3 cellular contexts compared by ENCODE assay signal in the genomic region with DNA sequence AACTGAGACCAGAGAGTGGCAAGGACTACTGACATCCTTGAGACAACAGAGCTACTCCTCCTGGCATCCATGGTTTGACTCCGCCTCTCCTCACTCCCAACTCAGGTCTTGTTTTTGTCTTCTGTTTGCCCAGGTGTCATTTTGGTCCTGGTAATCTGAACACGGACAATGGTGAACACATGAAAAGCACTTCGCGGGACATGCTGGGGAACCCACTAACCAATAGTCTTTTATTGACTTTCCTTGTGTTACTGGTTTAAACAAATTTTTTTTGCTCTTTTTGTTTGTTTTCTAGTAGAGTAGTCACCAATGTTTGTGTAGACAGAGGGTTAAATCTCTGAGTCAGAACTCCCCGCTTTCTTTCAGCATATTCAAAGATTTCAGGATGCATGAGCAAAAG.
TF ChIP-seq lines count a peak whose summit lies in the region.

No MANE protein-coding gene starts in this region.

TF ChIP-seq in IMR-90, 13 proteins besides CTCF, POLR2A, EP300 and RAD21:
- TF ChIP-seq MAZ (IDR thresholded peaks at IDR 0.05; ENCODE audit: borderline replicate concordance, low read depth, low read length) (no peak), MXI1 (IDR thresholded peaks at IDR 0.05; ENCODE audit: borderline replicate concordance, low read depth, low read length) (no peak), FOS (IDR thresholded peaks at IDR 0.05; ENCODE audit: low read depth, low read length) (no peak), RCOR1 (IDR thresholded peaks at IDR 0.05; ENCODE audit: insufficient replicate concordance, low read length) (no peak), CEBPB (IDR thresholded peaks at IDR 0.05; ENCODE audit: low read depth, low read length) (no peak), NFE2L2 (IDR thresholded peaks at IDR 0.05; ENCODE audit: low read depth, low read length) (no peak), BHLHE40 (IDR thresholded peaks at IDR 0.05; ENCODE audit: low read depth, low read length) (no peak), CHD1 (IDR thresholded peaks at IDR 0.05; ENCODE audit: low read depth, low read length) (no peak), SMC3 (IDR thresholded peaks at IDR 0.05; ENCODE audit: low read depth, low read length) (no peak), MAFK (IDR thresholded peaks at IDR 0.05; ENCODE audit: low read depth, low read length) (no peak), RFX5 (IDR thresholded peaks at IDR 0.05; ENCODE audit: low read depth, low read length) (no peak)
- TF ChIP-seq, protein P1, sequence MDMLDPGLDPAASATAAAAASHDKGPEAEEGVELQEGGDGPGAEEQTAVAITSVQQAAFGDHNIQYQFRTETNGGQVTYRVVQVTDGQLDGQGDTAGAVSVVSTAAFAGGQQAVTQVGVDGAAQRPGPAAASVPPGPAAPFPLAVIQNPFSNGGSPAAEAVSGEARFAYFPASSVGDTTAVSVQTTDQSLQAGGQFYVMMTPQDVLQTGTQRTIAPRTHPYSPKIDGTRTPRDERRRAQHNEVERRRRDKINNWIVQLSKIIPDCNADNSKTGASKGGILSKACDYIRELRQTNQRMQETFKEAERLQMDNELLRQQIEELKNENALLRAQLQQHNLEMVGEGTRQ (IDR thresholded peaks at IDR 0.05; ENCODE audit: low read depth, low read length): no peak
- TF ChIP-seq, protein P2, sequence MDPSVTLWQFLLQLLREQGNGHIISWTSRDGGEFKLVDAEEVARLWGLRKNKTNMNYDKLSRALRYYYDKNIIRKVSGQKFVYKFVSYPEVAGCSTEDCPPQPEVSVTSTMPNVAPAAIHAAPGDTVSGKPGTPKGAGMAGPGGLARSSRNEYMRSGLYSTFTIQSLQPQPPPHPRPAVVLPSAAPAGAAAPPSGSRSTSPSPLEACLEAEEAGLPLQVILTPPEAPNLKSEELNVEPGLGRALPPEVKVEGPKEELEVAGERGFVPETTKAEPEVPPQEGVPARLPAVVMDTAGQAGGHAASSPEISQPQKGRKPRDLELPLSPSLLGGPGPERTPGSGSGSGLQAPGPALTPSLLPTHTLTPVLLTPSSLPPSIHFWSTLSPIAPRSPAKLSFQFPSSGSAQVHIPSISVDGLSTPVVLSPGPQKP (IDR thresholded peaks at IDR 0.05; ENCODE audit: borderline replicate concordance, low read depth, low read length): no peak

TF ChIP-seq in SK-N-SH treated with all-trans-retinoic acid at 6 μM for 48 hours, 23 proteins besides CTCF, POLR2A, EP300 and RAD21:
- TF ChIP-seq ZNF565 (CRISPR knock-in tag; conservative IDR thresholded peaks at IDR 0.05; ENCODE audit: low read depth): no peak
- TF ChIP-seq, protein P3, sequence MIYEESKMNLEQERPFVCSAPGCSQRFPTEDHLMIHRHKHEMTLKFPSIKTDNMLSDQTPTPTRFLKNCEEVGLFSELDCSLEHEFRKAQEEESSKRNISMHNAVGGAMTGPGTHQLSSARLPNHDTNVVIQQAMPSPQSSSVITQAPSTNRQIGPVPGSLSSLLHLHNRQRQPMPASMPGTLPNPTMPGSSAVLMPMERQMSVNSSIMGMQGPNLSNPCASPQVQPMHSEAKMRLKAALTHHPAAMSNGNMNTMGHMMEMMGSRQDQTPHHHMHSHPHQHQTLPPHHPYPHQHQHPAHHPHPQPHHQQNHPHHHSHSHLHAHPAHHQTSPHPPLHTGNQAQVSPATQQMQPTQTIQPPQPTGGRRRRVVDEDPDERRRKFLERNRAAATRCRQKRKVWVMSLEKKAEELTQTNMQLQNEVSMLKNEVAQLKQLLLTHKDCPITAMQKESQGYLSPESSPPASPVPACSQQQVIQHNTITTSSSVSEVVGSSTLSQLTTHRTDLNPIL (CRISPR knock-in tag; IDR thresholded peaks at IDR 0.05; ENCODE audit: low read depth): no peak

TF ChIP-seq in HEK293T, 16 proteins besides CTCF, POLR2A, EP300 and RAD21:
- TF ChIP-seq BHLHE40 (IDR thresholded peaks at IDR 0.05; ENCODE audit: borderline replicate concordance) (no peak), ZNF384 (IDR thresholded peaks at IDR 0.05) (no peak), ARNT (IDR thresholded peaks at IDR 0.05) (no peak), CTBP1 (IDR thresholded peaks at IDR 0.05; ENCODE audit: borderline replicate concordance) (no peak), L3MBTL2 (conservative IDR thresholded peaks at IDR 0.05) (no peak), FOXM1 (IDR thresholded peaks at IDR 0.05; ENCODE audit: borderline replicate concordance) (no peak)
